In genomic region chr1:92820024-92820423, GRCh38 we compare ENCODE assay signal across 23 cellular contexts. TPM values are rescaled to one million over a fixed set of nuclear protein-coding genes. Genes with fewer than 3 reads are reported as not detected.
DNase-seq lines count a peak whose midpoint lies in the region; ATAC-seq, FAIRE-seq and TF ChIP-seq lines count a peak whose summit lies in the region.
"Had no signal": no experiment of that assay in that cellular context is flagged by ENCODE, and none has a peak within 500 bp of the region (broad histone marks: within the 10 kb centered on the region; RNA-seq: fewer than 3 reads in every experiment).

No MANE protein-coding gene starts in this region.

- dilution Hi-C loops in keratinocyte (cut with MboI; ENCODE audit: extremely low pct_ligation_motif_present, low sequenced_read_pairs): no loop called here

- H3K4me1 Mint-ChIP-seq in GM23338: no peaks in the 10 kb centered on the region; the same call in 2 of the 3 replicates
- H3K4me1 Mint-ChIP-seq in stimulated activated naive B cell treated with anti-CD40 and anti-IgM and Interleukin-4, amounts not matched to agents 10 μg/mL and 1 μg/mL and 100 μg/mL, for 72 hours: peaks cover 6 to 9% of the 10 kb centered on the region in 2 donors
- H3K4me1 Mint-ChIP-seq: central memory CD8-positive, alpha-beta T cell had no signal

- no peaks in the 10 kb centered on the region for H3K9me2 ChIP-seq in GM23338 (ENCODE audit: insufficient read depth)
- H3K9me2 ChIP-seq: SK-N-SH had no signal

- TF ChIP-seq CTCF in GM23338 (conservative IDR thresholded peaks at IDR 0.05; ENCODE audit: low read depth in 2 of 2): no peak
- no peak for TF ChIP-seq CTCF in keratinocyte (optimal IDR thresholded peaks at IDR 0.05 in 1 of 3, IDR thresholded peaks at IDR 0.05 in 1 of 3, conservative IDR thresholded peaks at IDR 0.05 in 1 of 3; ENCODE audit: extremely low read depth in 1 of 3, insufficient read depth in 2 of 3, low read length in 3 of 3)

- no peak overlapping the region for H3K4me2 ChIP-seq in GM23338
- H3K4me2 ChIP-seq in keratinocyte (ENCODE audit: control insufficient read depth, extremely low read depth, insufficient read depth, low read depth, low read length): no peak overlapping the region
- H3K4me2 ChIP-seq: SK-N-SH had no signal

- H3K9me1 ChIP-seq in keratinocyte (ENCODE audit: control insufficient read depth, extremely low read depth, insufficient read depth, low read length): no peaks in the 10 kb centered on the region

- H3F3A ChIP-seq in GM23338 (replicated peaks; ENCODE audit: low read depth): no peaks in the 10 kb centered on the region

- H4K20me1 ChIP-seq in GM23338 (replicated peaks; ENCODE audit: insufficient read depth) (no peaks in the 10 kb centered on the region), keratinocyte (ENCODE audit: control insufficient read depth, extremely low read depth, insufficient read depth, low read length) (no peaks in the 10 kb centered on the region)

- H3K27ac ChIP-seq in ACC112 (ENCODE audit: low read depth, low read length): no peak overlapping the region
- H3K27ac ChIP-seq in GM23338 (ENCODE audit: low read depth): no peak overlapping the region
- no peak overlapping the region for H3K27ac ChIP-seq in keratinocyte (ENCODE audit: control insufficient read depth, insufficient read depth, low read length)
- H3K27ac ChIP-seq: heart left ventricle, WERI-Rb-1 had no signal

- no peaks in the 10 kb centered on the region for H3K9me3 Mint-ChIP-seq in GM23338
- no peaks in the 10 kb centered on the region for H3K9me3 Mint-ChIP-seq in stimulated activated naive B cell treated with anti-CD40 and anti-IgM and Interleukin-4, amounts not matched to agents 10 μg/mL and 1 μg/mL and 100 μg/mL, for 72 hours
- H3K9me3 Mint-ChIP-seq: activated CD4-positive, alpha-beta memory T cell treated with anti-CD3 and anti-CD28 coated beads for 36 hours; CD4-positive, alpha-beta T cell; central memory CD8-positive, alpha-beta T cell had no signal

- no peak overlapping the region for H3K27ac Mint-ChIP-seq in GM23338
- H3K27ac Mint-ChIP-seq in stimulated activated naive B cell treated with anti-CD40 and anti-IgM and Interleukin-4, amounts not matched to agents 10 μg/mL and 1 μg/mL and 100 μg/mL, for 72 hours: no peak overlapping the region
- H3K27ac Mint-ChIP-seq: activated CD4-positive, alpha-beta memory T cell treated with anti-CD3 and anti-CD28 coated beads for 36 hours; CD4-positive, alpha-beta T cell had no signal

- H3K27me3 ChIP-seq in ACC112 (ENCODE audit: insufficient read depth, low read length) (no peaks in the 10 kb centered on the region), GM23338 (ENCODE audit: insufficient read depth) (no peaks in the 10 kb centered on the region), keratinocyte (ENCODE audit: control insufficient read depth, extremely low read depth, insufficient read depth, low read length) (no peaks in the 10 kb centered on the region)
- H3K27me3 ChIP-seq: heart left ventricle had no signal

- H3K27me3 Mint-ChIP-seq in GM23338 (ENCODE audit: insufficient read depth, low read depth, poor library complexity): no peaks in the 10 kb centered on the region
- H3K27me3 Mint-ChIP-seq in stimulated activated naive B cell treated with anti-CD40 and anti-IgM and Interleukin-4, amounts not matched to agents 10 μg/mL and 1 μg/mL and 100 μg/mL, for 72 hours: peaks cover 0 to 5% of the 10 kb centered on the region in 2 donors
- H3K27me3 Mint-ChIP-seq: central memory CD8-positive, alpha-beta T cell had no signal

- H3K4me3 ChIP-seq in ACC112 (ENCODE audit: low read depth, low read length) (no peak overlapping the region), GM23338 (no peak overlapping the region), keratinocyte (ENCODE audit: control insufficient read depth in 2 of 3, extremely low read depth in 1 of 3, insufficient read depth in 2 of 3, low read depth in 1 of 3, low read length in 3 of 3) (no peak overlapping the region)
- H3K4me3 ChIP-seq: heart left ventricle had no signal

- H3K36me3 ChIP-seq in ACC112 (ENCODE audit: insufficient read depth, low read length): no peaks in the 10 kb centered on the region
- H3K36me3 ChIP-seq in GM23338 (ENCODE audit: insufficient read depth): no peaks in the 10 kb centered on the region
- no peaks in the 10 kb centered on the region for H3K36me3 ChIP-seq in keratinocyte (ENCODE audit: control insufficient read depth in 2 of 2, extremely low read depth in 1 of 2, insufficient read depth in 2 of 2, low read length in 2 of 2)
- H3K36me3 ChIP-seq: heart left ventricle, WERI-Rb-1 had no signal

- H3K4me1 ChIP-seq in ACC112 (ENCODE audit: control insufficient read depth, insufficient read depth, low read length, unreplicated experiment): no peaks in the 10 kb centered on the region
- no peaks in the 10 kb centered on the region for H3K4me1 ChIP-seq in GM23338 (ENCODE audit: insufficient read depth)
- no peaks in the 10 kb centered on the region for H3K4me1 ChIP-seq in keratinocyte (ENCODE audit: control insufficient read depth, extremely low read depth, insufficient read depth, low read length)
- H3K4me1 ChIP-seq: heart left ventricle had no signal

- H3K9ac ChIP-seq in keratinocyte (ENCODE audit: control insufficient read depth, extremely low read depth, insufficient read depth, low read length): no peak overlapping the region
- H3K9ac ChIP-seq: SK-N-SH had no signal

- no peaks in the 10 kb centered on the region for H3K9me3 ChIP-seq in keratinocyte (ENCODE audit: control insufficient read depth, low read depth, low read length)
- H3K9me3 ChIP-seq: heart left ventricle, SK-N-SH had no signal

- DNase-seq in GM23338 (ENCODE audit: low spot score) (peak; percentile 33), astrocyte of the hippocampus (ENCODE audit: low read depth, low spot score) (peak; percentile 34), keratinocyte (ENCODE audit: low read depth, low spot score) (no peak), NCI-H1048 (lab: John Stamatoyannopoulos, UW) (no peak)
- no peak for DNase-seq in stimulated activated naive B cell treated with anti-CD40 and anti-IgM and Interleukin-4, amounts not matched to agents 10 μg/mL and 1 μg/mL and 100 μg/mL, for 72 hours
- no peak for DNase-seq in activated T-cell treated with anti-CD3 and anti-CD28 coated beads, Interleukin-2, amount 50 U/mL, for 48 hours
- DNase-seq in stimulated activated naive CD4-positive, alpha-beta T cell treated with Interleukin-2 at 50 U/mL for 16 hours (lab: John Stamatoyannopoulos, UW): no peak
- DNase-seq: activated CD4-positive, alpha-beta memory T cell treated with anti-CD3 and anti-CD28 coated beads for 36 hours; activated naive CD4-positive, alpha-beta T cell treated with Interleukin-2 at 50 U/mL for 16 hours; CD4-positive, alpha-beta T cell; DMS153; effector CD4-positive, alpha-beta T cell; GOT3; heart left ventricle; KG1; NCI-H1092; NCI-H2081; NK-92 treated with Interleukin-12 subunit alpha and Interleukin-12 subunit beta, amount 100 ng/mL, for 24 hours; SK-N-SH; WERI-Rb-1 had no signal

- H3K4me3 Mint-ChIP-seq in GM23338: no peak overlapping the region
- H3K4me3 Mint-ChIP-seq in stimulated activated naive B cell treated with anti-CD40 and anti-IgM and Interleukin-4, amounts not matched to agents 10 μg/mL and 1 μg/mL and 100 μg/mL, for 72 hours: no peak overlapping the region
- H3K4me3 Mint-ChIP-seq: activated CD4-positive, alpha-beta memory T cell treated with anti-CD3 and anti-CD28 coated beads for 36 hours; CD4-positive, alpha-beta T cell; central memory CD8-positive, alpha-beta T cell had no signal

- H2AFZ ChIP-seq in ACC112 (ENCODE audit: low read length, unreplicated experiment) (peak overlapping the region; percentile 8), GM23338 (no peak overlapping the region), keratinocyte (ENCODE audit: control insufficient read depth, low read length) (peak overlapping the region; percentile 26)

- FAIRE-seq in keratinocyte (lab: Jason Lieb, UNC): peak; percentile 29
- FAIRE-seq: GM12892 had no signal

- H3K79me2 ChIP-seq in ACC112 (ENCODE audit: control insufficient read depth, insufficient read depth, low read length, unreplicated experiment) (no peaks in the 10 kb centered on the region), GM23338 (replicated peaks; ENCODE audit: insufficient read depth) (no peaks in the 10 kb centered on the region), keratinocyte (ENCODE audit: control insufficient read depth, insufficient read depth, low read length) (no peaks in the 10 kb centered on the region)

- peak; percentile 43; the same call in 2 of the 3 replicates for ATAC-seq in GM23338
- ATAC-seq in stimulated activated naive B cell treated with anti-CD40 and anti-IgM and Interleukin-4, amounts not matched to agents 10 μg/mL and 1 μg/mL and 100 μg/mL, for 72 hours (replicated peaks): no peak
- ATAC-seq: heart left ventricle had no signal

- H3K36me3 Mint-ChIP-seq in GM23338 (ENCODE audit: low read depth): no peaks in the 10 kb centered on the region
- H3K36me3 Mint-ChIP-seq in stimulated activated naive B cell treated with anti-CD40 and anti-IgM and Interleukin-4, amounts not matched to agents 10 μg/mL and 1 μg/mL and 100 μg/mL, for 72 hours: no peaks in the 10 kb centered on the region
- H3K36me3 Mint-ChIP-seq: activated CD4-positive, alpha-beta memory T cell treated with anti-CD3 and anti-CD28 coated beads for 36 hours had no signal

TF ChIP-seq in GM23338, 12 proteins besides CTCF, POLR2A, EP300 and RAD21:
- no peak for TF ChIP-seq NANOG (IDR thresholded peaks at IDR 0.05; ENCODE audit: borderline replicate concordance)

RNA-seq across cellular contexts. Expression of gene RPL5, which starts 11.8 kb away (rescaled TPM):
- total RNA-seq in GM23338 (2014; rRNA removed; shearing (Covaris generic)): 2,030 and 2,182 TPM in 2 replicates
- 3,547 and 4,172 TPM in 2 replicates for polyA plus RNA-seq in GM23338 (2016; fragmentation: Nextera tagmentation; extraction: Ambion mirVana)
- 1,742 to 2,236 TPM (median 1,934 TPM) in 3 replicates for polyA plus RNA-seq in keratinocyte
- polyA plus RNA-seq in keratinocyte (2011; ENCODE audit: low read depth): 3,127 TPM
- 1,592 and 2,141 TPM in 2 replicates for polyA plus RNA-seq in keratinocyte (2011; cell fraction: cytosol; rRNA removed)
- polyA plus RNA-seq in keratinocyte (2011; cell fraction: nucleus; rRNA removed): 469 and 669 TPM in 2 replicates
- 2,418 and 2,706 TPM in 2 replicates for polyA plus RNA-seq in keratinocyte (2012; ENCODE audit: low replicate concordance)
- polyA minus RNA-seq in keratinocyte: 874 to 1,241 TPM (median 1,194 TPM) in 3 replicates
- polyA minus RNA-seq in keratinocyte (2011; cell fraction: cytosol; rRNA and poly(A)+ RNA removed): 704 TPM
- 151 and 221 TPM in 2 replicates for polyA minus RNA-seq in keratinocyte (2011; cell fraction: nucleus; rRNA and poly(A)+ RNA removed)

RNA-seq across cellular contexts. Expression of gene EVI5, which starts 35.1 kb away (rescaled TPM):
- 6.5 and 15.6 TPM in 2 replicates for total RNA-seq in GM23338 (2014; rRNA removed; shearing (Covaris generic))
- 16.7 and 24.8 TPM in 2 replicates for polyA plus RNA-seq in GM23338 (2016; fragmentation: Nextera tagmentation; extraction: Ambion mirVana)
- 11.2 to 25.4 TPM (median 23.2 TPM) in 3 replicates for polyA plus RNA-seq in keratinocyte
- polyA plus RNA-seq in keratinocyte (2011; ENCODE audit: low read depth): 231 TPM
- 12.5 and 18.7 TPM in 2 replicates for polyA plus RNA-seq in keratinocyte (2011; cell fraction: cytosol; rRNA removed)
- polyA plus RNA-seq in keratinocyte (2011; cell fraction: nucleus; rRNA removed): 17.6 and 22.9 TPM in 2 replicates
- 8.4 and 23.4 TPM in 2 replicates for polyA plus RNA-seq in keratinocyte (2012; ENCODE audit: low replicate concordance)
- 7.9 to 28.7 TPM (median 10.5 TPM) in 3 replicates for polyA minus RNA-seq in keratinocyte
- polyA minus RNA-seq in keratinocyte (2011; cell fraction: cytosol; rRNA and poly(A)+ RNA removed): 54.3 TPM
- polyA minus RNA-seq in keratinocyte (2011; cell fraction: nucleus; rRNA and poly(A)+ RNA removed): 36.1 and 68.0 TPM in 2 replicates

Comparison
In these comparisons a context has a peak if more than half of its experiments do, and no peak if none do; other contexts are left out.
1. DNase-seq: peak in GM23338 (single experiment) and astrocyte of the hippocampus (single experiment); none in keratinocyte (single experiment), stimulated activated naive B cell treated with anti-CD40 and anti-IgM and Interleukin-4, amounts not matched to agents 10 μg/mL and 1 μg/mL and 100 μg/mL, for 72 hours (single experiment), NCI-H1048 (single experiment), activated T-cell treated with anti-CD3 and anti-CD28 coated beads, Interleukin-2, amount 50 U/mL, for 48 hours (0 of 2) and stimulated activated naive CD4-positive, alpha-beta T cell treated with Interleukin-2 at 50 U/mL for 16 hours (single experiment).